9 cellular contexts compared by ENCODE assay signal in the genomic region with DNA sequence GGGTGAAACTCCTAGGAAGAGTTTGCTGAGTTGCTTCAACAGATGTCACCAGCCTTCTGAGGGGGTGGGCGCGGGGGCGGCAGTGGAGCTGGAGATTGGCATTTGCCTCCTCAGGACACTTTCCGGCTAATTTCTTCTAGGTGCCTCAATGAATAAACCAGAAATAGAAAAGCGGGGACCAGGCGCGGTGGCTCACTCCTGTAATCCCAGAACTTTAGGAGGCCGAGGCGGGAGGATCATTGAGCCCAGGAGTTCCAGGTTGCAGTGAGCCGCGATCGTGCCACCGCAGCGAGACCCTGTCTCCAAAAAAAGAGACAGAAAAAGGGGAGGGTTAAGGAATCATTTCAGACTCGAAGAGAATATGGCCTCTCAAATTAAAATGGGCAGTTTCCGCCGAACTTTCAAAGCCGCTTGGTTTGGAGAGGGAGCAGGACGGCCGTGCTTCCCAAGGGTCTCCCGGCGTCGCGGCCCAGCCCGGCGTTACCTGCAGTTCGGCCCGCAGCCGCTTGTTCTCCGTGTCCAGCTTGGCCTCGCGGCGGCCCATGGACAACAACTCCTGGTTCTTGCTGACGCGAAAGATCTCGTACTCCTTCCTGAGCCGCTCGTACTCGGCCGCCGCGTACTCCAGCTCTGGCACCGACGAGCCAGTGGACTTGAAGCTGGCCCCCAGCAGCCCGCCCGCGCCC. TPM values are rescaled to one million over a fixed set of nuclear protein-coding genes. Genes with fewer than 3 reads are reported as not detected.
DNase-seq lines count a peak whose midpoint lies in the region; ATAC-seq, FAIRE-seq and TF ChIP-seq lines count a peak whose summit lies in the region.
"Had no signal": no experiment of that assay in that cellular context is flagged by ENCODE, and none has a peak within 500 bp of the region (broad histone marks: within the 10 kb centered on the region; RNA-seq: fewer than 3 reads in every experiment).

No MANE protein-coding gene starts in this region.

- TF ChIP-seq CTCF in AG04450 (IDR thresholded peaks at IDR 0.05; ENCODE audit: low read depth, low read length) (peak; percentile 38), GM12874 (IDR thresholded peaks at IDR 0.05; ENCODE audit: insufficient read depth, low read depth, low read length) (0 out of 2 replicates have a peak, but pooled peaks have one; percentile 16), HL-60 (IDR thresholded peaks at IDR 0.05; ENCODE audit: insufficient read depth, low read length) (no peak), cardiac fibroblast (IDR thresholded peaks at IDR 0.05; ENCODE audit: low read depth, low read length) (peak; percentile 52), kidney (IDR thresholded peaks at IDR 0.05; ENCODE audit: borderline replicate concordance, extremely low read depth, insufficient read depth) (peak; percentile 26), smooth muscle cell (IDR thresholded peaks at IDR 0.05; ENCODE audit: borderline replicate concordance, insufficient read depth, poor library complexity, severe bottlenecking) (no peak)

- H3K9ac ChIP-seq in kidney (ENCODE audit: low read length in 2 of 2) (peak overlapping the region; percentile 69 to 77), smooth muscle cell (ENCODE audit: low read depth) (peak overlapping the region; percentile 88)

- DNase-seq in AG04450 (ENCODE audit: low read depth, low spot score), result no peak
- peak in 1 of 2 experiments; percentile 56 for DNase-seq in HL-60 (ENCODE audit: low read depth in 1 of 2, low spot score in 1 of 2)
- peak; percentile 54 to 71 for DNase-seq in SJSA1 (ENCODE audit: low read depth in 1 of 2, low spot score in 2 of 2)
- DNase-seq in cardiac fibroblast (ENCODE audit: low read depth in 2 of 2), result peak; percentile 69 to 73
- DNase-seq in kidney, result peak; percentile 92
- no peak for DNase-seq in smooth muscle cell (lab: John Stamatoyannopoulos, UW; ENCODE audit: unreplicated experiment)

- H3K36me3 ChIP-seq in SJSA1 (peaks cover 20% of the 10 kb centered on the region), kidney (ENCODE audit: control insufficient read depth in 1 of 2, insufficient read depth in 2 of 2, low read length in 2 of 2) (no peaks in the 10 kb centered on the region), smooth muscle cell (ENCODE audit: low read depth) (peaks cover 10% of the 10 kb centered on the region)

- peak overlapping the region; percentile 77 for H3K4me3 ChIP-seq in AG04450 (ENCODE audit: low read depth, low read length)
- peak overlapping the region; percentile 84 for H3K4me3 ChIP-seq in HL-60 (replicated peaks; ENCODE audit: insufficient read depth, low read length)
- H3K4me3 ChIP-seq in SJSA1, result peak overlapping the region; percentile 95
- peak overlapping the region; percentile 76 to 84 for H3K4me3 ChIP-seq in cardiac fibroblast (replicated peaks in 1 of 2; ENCODE audit: low read depth in 2 of 2, low read length in 2 of 2)
- peak overlapping the region; percentile 80 to 83 for H3K4me3 ChIP-seq in kidney (ENCODE audit: low read length in 2 of 2)
- peak overlapping the region; percentile 97 for H3K4me3 ChIP-seq in smooth muscle cell

- peak overlapping the region; percentile 92 for H3K4me2 ChIP-seq in smooth muscle cell

- 3% methylated on average over 45 of the region's 47 CpGs for WGBS in smooth muscle cell (ENCODE audit: low lambda C conversion rate)

- H3K4me1 ChIP-seq in SJSA1 (replicated peaks), result peaks cover 14% of the 10 kb centered on the region
- peaks cover 5 to 7% of the 10 kb centered on the region in 2 donors for H3K4me1 ChIP-seq in kidney (ENCODE audit: control insufficient read depth in 1 of 2, insufficient read depth in 1 of 2, low read depth in 1 of 2, low read length in 2 of 2)
- peaks cover 17% of the 10 kb centered on the region for H3K4me1 ChIP-seq in smooth muscle cell (ENCODE audit: low read depth)

- H3K9me3 ChIP-seq in AG04450 (ENCODE audit: control insufficient read depth, insufficient read depth, low read length) (no peaks in the 10 kb centered on the region), SJSA1 (replicated peaks) (no peaks in the 10 kb centered on the region), kidney (ENCODE audit: control insufficient read depth in 1 of 2, low read length in 2 of 2) (no peaks in the 10 kb centered on the region), smooth muscle cell (replicated peaks; ENCODE audit: low read depth) (no peaks in the 10 kb centered on the region)

- peak overlapping the region; percentile 72 for H3K27ac ChIP-seq in AG04450 (ENCODE audit: low read depth, low read length)
- H3K27ac ChIP-seq in HL-60 (replicated peaks), result peak overlapping the region; percentile 76
- H3K27ac ChIP-seq in SJSA1, result peak overlapping the region; percentile 67
- peak overlapping the region; percentile 93 to 96 for H3K27ac ChIP-seq in kidney (ENCODE audit: low read depth in 2 of 2, low read length in 2 of 2)
- H3K27ac ChIP-seq in smooth muscle cell (ENCODE audit: low read depth), result peak overlapping the region; percentile 92

- POLR2A ChIA-PET in AG04450 (lab: Yijun Ruan, JAX), result no interaction called here

- FAIRE-seq in kidney (lab: Jason Lieb, UNC), result no peak
- FAIRE-seq: TTC549 had no signal

- H3F3A ChIP-seq in smooth muscle cell (ENCODE audit: low read depth), result peaks cover 19% of the 10 kb centered on the region

- H3K27me3 ChIP-seq in AG04450 (ENCODE audit: control insufficient read depth, insufficient read depth, low read length) (no peaks in the 10 kb centered on the region), HL-60 (ENCODE audit: insufficient read depth, poor library complexity, severe bottlenecking) (no peaks in the 10 kb centered on the region), SJSA1 (replicated peaks) (no peaks in the 10 kb centered on the region), smooth muscle cell (ENCODE audit: low read depth) (no peaks in the 10 kb centered on the region)

- ATAC-seq in HG03095 (IDR thresholded peaks at IDR 0.05; ENCODE audit: unreplicated experiment), result no peak

- peaks cover 44% of the 10 kb centered on the region for H3K79me2 ChIP-seq in smooth muscle cell (ENCODE audit: low read depth)

- intact Hi-C loops in kidney (cut with DNase I), result loop anchor here (10.0 kb wide), 1 partner anchor 703 kb away; no protein-coding TSS in a partner anchor

- H4K20me1 ChIP-seq in smooth muscle cell (ENCODE audit: low read depth), result peaks cover 19% of the 10 kb centered on the region

- CTCF ChIA-PET in AG04450 (lab: Charles Lee), result no interaction called here

- H2AFZ ChIP-seq in smooth muscle cell (ENCODE audit: low read depth), result peak overlapping the region; percentile 97

RNA-seq across cellular contexts. Expression of a gene that starts 0.6 kb away (rescaled TPM):
- 31.0 and 40.4 TPM in 2 replicates for polyA plus RNA-seq in AG04450 (2011; rRNA removed)
- polyA minus RNA-seq in AG04450 (2011; rRNA and poly(A)+ RNA removed), result 16.0 and 30.8 TPM in 2 replicates
- total RNA-seq in SJSA1 (2014; rRNA removed; shearing (Covaris generic)), result 25.8 and 35.4 TPM in 2 replicates
- 23.2 TPM for total RNA-seq in kidney
- polyA plus RNA-seq in kidney (ENCODE audit: insufficient read depth, low read depth, low replicate concordance), result 5.9 TPM
- 25.3 and 39.6 TPM in 2 replicates for total RNA-seq in smooth muscle cell
- 9.9 and 13.0 TPM in 2 replicates for polyA plus RNA-seq in smooth muscle cell

Comparison
In these comparisons a context has a peak if more than half of its experiments do, and no peak if none do; other contexts are left out.
1. DNase-seq: peak in SJSA1 (2 of 2), cardiac fibroblast (2 of 2) and kidney (single experiment); none in AG04450 (single experiment) and smooth muscle cell (single experiment).
2. CTCF ChIP-seq: peak in AG04450 (single experiment), GM12874 (single experiment), cardiac fibroblast (single experiment) and kidney (single experiment); none in HL-60 (single experiment) and smooth muscle cell (single experiment).
3. Peak in every context shown above with its lines, with median percentiles within 50 percentile points of each other: H3K27ac ChIP-seq and H3K4me3 ChIP-seq.